Comparison of ENCODE assay signal across 23 cellular contexts in the genomic region with DNA sequence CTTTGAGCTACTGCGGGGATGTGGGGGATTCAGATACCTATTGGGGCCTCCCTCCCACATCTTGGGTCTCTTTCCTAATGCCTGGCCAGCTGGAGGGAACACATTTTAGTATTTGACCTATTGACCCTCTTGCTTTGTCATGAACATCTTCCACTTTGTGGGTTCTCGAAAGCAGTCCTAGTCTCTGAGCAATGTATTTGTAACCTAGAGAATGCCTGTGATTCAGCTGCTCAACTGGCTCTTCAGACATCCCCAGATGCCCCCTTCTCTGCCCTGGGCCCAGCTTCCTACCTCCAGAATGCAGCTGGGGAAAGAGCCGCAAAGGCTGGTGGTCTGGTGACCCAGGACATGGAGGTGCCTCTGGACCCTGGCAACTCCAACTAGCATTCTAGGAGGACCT. TPM values are rescaled to one million over a fixed set of nuclear protein-coding genes. Genes with fewer than 3 reads are reported as not detected.
DNase-seq lines count a peak whose midpoint lies in the region; ATAC-seq, FAIRE-seq and TF ChIP-seq lines count a peak whose summit lies in the region.
"Had no signal": no experiment of that assay in that cellular context is flagged by ENCODE, and none has a peak within 500 bp of the region (broad histone marks: within the 10 kb centered on the region; RNA-seq: fewer than 3 reads in every experiment).

No MANE protein-coding gene starts in this region.

- 88 to 92% (median 90%) methylated on average over 3 of the region's 3 CpGs for WGBS in small intestine, 3 donors

- peaks cover 39% of the 10 kb centered on the region for H3K36me3 Mint-ChIP-seq in CD4-positive, alpha-beta T cell (ENCODE audit: low read depth)
- H3K36me3 Mint-ChIP-seq: IgD-negative memory B cell had no signal

- intact Hi-C loops in CD4-positive, alpha-beta T cell (cut with DNase I, micrococcal nuclease), result loop anchor here in 1 of 2 experiments (2.0 kb wide), 1 partner anchor 590 kb away; no protein-coding TSS in a partner anchor

- ATAC-seq in CD4-positive, alpha-beta T cell (ENCODE audit: poor library complexity), result no peak
- ATAC-seq: gastrocnemius medialis had no signal

- FAIRE-seq in small intestine (lab: Jason Lieb, UNC), result no peak

- H3K9ac ChIP-seq in NT2/D1 (ENCODE audit: insufficient read length, low read depth), result no peak overlapping the region
- H3K9ac ChIP-seq: BLaER1 had no signal

- H3K4me1 ChIP-seq in NT2/D1 (ENCODE audit: insufficient read depth, insufficient read length), result no peaks in the 10 kb centered on the region
- H3K4me1 ChIP-seq in small intestine (ENCODE audit: control insufficient read depth in 2 of 2, insufficient read depth in 1 of 2, low read depth in 1 of 2, low read length in 1 of 2), result no peaks in the 10 kb centered on the region
- H3K4me1 ChIP-seq: BLaER1, prostate gland had no signal

- no peak overlapping the region for H3K27ac ChIP-seq in small intestine (ENCODE audit: low read depth in 1 of 2, low read length in 1 of 2)
- no peak overlapping the region for H3K27ac ChIP-seq in CD4-positive, alpha-beta T cell (ENCODE audit: low read depth, low read length)
- H3K27ac ChIP-seq: BLaER1, gastrocnemius medialis, HL-60, prostate gland, skin epidermis, stomach had no signal

- no peak overlapping the region for H3K27ac Mint-ChIP-seq in CD4-positive, alpha-beta T cell
- H3K27ac Mint-ChIP-seq: IgD-negative memory B cell had no signal

- peaks cover 29% of the 10 kb centered on the region for H3K36me3 ChIP-seq in NT2/D1 (ENCODE audit: insufficient read depth, insufficient read length, low read length)
- H3K36me3 ChIP-seq in small intestine (ENCODE audit: control insufficient read depth in 2 of 2, insufficient read depth in 2 of 2, low read length in 2 of 2), result peaks cover 4 to 12% of the 10 kb centered on the region in 2 donors

- no peak overlapping the region for H3K4me3 Mint-ChIP-seq in CD4-positive, alpha-beta T cell
- H3K4me3 Mint-ChIP-seq: IgD-negative memory B cell, nephron had no signal

- DNase-seq in GM04503 (ENCODE audit: low read depth) (peak; percentile 20), NT2/D1 (ENCODE audit: low read depth, low spot score) (peak; percentile 27), fibroblast of peridontal ligament (ENCODE audit: extremely low read depth) (peak; percentile 27), ecto neural progenitor cell (ENCODE audit: low spot score) (no peak), glomerular visceral epithelial cell (ENCODE audit: extremely low spot score) (no peak), small intestine (no peak)
- DNase-seq in CD4-positive, alpha-beta T cell, result no peak
- DNase-seq: activated CD4-positive, alpha-beta T cell treated with anti-CD3 and anti-CD28 coated beads, Interleukin-2, amount 50 U/mL, for 1 hour; activated effector memory CD4-positive, alpha-beta T cell treated with anti-CD3 and anti-CD28 coated beads, Interleukin-2, amount 50 U/mL, for 16 hours; gastrocnemius medialis; NCI-H187; NCI-H2227 treated with DMSO at 0.1 percent for 48 hours; NCI-H748 treated with DMSO at 0.1 percent for 48 hours; SHP77; stimulated activated CD4-positive, alpha-beta T cell treated with anti-CD3 and anti-CD28 coated beads, Interleukin-4, amount 100 ng/mL, for 24 hours; stomach; trophoblast cell had no signal

- POLR2A ChIA-PET in CD4-positive, alpha-beta T cell (lab: Charles Lee), result interaction anchor here (1.2 kb wide), 1 partner anchor 397 kb away, joined by 3 read pairs; no protein-coding TSS in a partner anchor

- H3K4me3 ChIP-seq in NT2/D1 (ENCODE audit: insufficient read length, low read depth) (no peak overlapping the region), small intestine (ENCODE audit: low read depth in 1 of 2, low read length in 2 of 2) (no peak overlapping the region)
- H3K4me3 ChIP-seq: BLaER1, gastrocnemius medialis, prostate gland, skin epidermis, stomach had no signal

- TF ChIP-seq CTCF in CD4-positive, alpha-beta T cell (IDR thresholded peaks at IDR 0.05), result no peak

- H3K4me1 Mint-ChIP-seq in CD4-positive, alpha-beta T cell (ENCODE audit: low read depth), result peaks cover 4% of the 10 kb centered on the region

- H3K9me3 Mint-ChIP-seq in CD4-positive, alpha-beta T cell, result no peaks in the 10 kb centered on the region
- H3K9me3 Mint-ChIP-seq: IgD-negative memory B cell, nephron had no signal

- no peaks in the 10 kb centered on the region for H3K27me3 Mint-ChIP-seq in CD4-positive, alpha-beta T cell
- H3K27me3 Mint-ChIP-seq: IgD-negative memory B cell had no signal

- H3K27me3 ChIP-seq in NT2/D1 (ENCODE audit: insufficient read depth, insufficient read length) (no peaks in the 10 kb centered on the region), small intestine (ENCODE audit: control insufficient read depth in 2 of 2, insufficient read depth in 2 of 2, low read length in 2 of 2) (no peaks in the 10 kb centered on the region)
- no peaks in the 10 kb centered on the region for H3K27me3 ChIP-seq in CD4-positive, alpha-beta T cell (ENCODE audit: control insufficient read depth, insufficient read depth, low read length)
- H3K27me3 ChIP-seq: BLaER1, gastrocnemius medialis, stomach had no signal

- CTCF ChIA-PET in CD4-positive, alpha-beta T cell (lab: Charles Lee), result interaction anchor here (0.9 to 2.8 kb wide), 3 partner anchors 390 to 590 kb away, joined by 4 to 20 read pairs (median 4); no protein-coding TSS in a partner anchor

- no peaks in the 10 kb centered on the region for H3K9me3 ChIP-seq in NT2/D1 (ENCODE audit: insufficient read depth, low read length)
- no peaks in the 10 kb centered on the region for H3K9me3 ChIP-seq in small intestine (ENCODE audit: control insufficient read depth, low read depth)
- H3K9me3 ChIP-seq in CD4-positive, alpha-beta T cell (ENCODE audit: control insufficient read depth, low read length), result no peaks in the 10 kb centered on the region
- H3K9me3 ChIP-seq: BLaER1, gastrocnemius medialis, prostate gland, stomach had no signal

RNA-seq across cellular contexts. Expression of gene APTX, which starts 32.2 kb away (rescaled TPM):
- 10 to 100 TPM; 20.3 to 28.7 (median 25.5) TPM for polyA plus RNA-seq in small intestine
- total RNA-seq in CD4-positive, alpha-beta T cell, result 10 to 100 TPM; 22.0 to 22.5 TPM

RNA-seq across cellular contexts. Expression of gene DNAJA1, which starts 55.8 kb away (rescaled TPM):
- 10 to 100 TPM; 40.8 to 62.0 (median 48.8) TPM for polyA plus RNA-seq in small intestine
- total RNA-seq in CD4-positive, alpha-beta T cell, result 100 to 1,000 TPM; 150 to 156 TPM

Comparison
In these comparisons a context has a peak if more than half of its experiments do, and no peak if none do; other contexts are left out.
1. DNase-seq: peak in GM04503 (single experiment), NT2/D1 (single experiment) and fibroblast of peridontal ligament (single experiment); none in ecto neural progenitor cell (single experiment), glomerular visceral epithelial cell (single experiment), small intestine (single experiment) and CD4-positive, alpha-beta T cell (0 of 10).